1 cellular context compared by ENCODE assay signal in genomic region chr6:97557355-97557754, GRCh38.
TF ChIP-seq lines count a peak whose summit lies in the region.

No MANE protein-coding gene starts in this region.

TF ChIP-seq in GM23338, 12 proteins besides CTCF, POLR2A, EP300 and RAD21 (continued from another document):
- no peak for TF ChIP-seq ZNF462 (CRISPR knock-in tag; IDR thresholded peaks at IDR 0.05)
- no peak for TF ChIP-seq STAT1 (IDR thresholded peaks at IDR 0.05; ENCODE audit: unreplicated experiment)
